ENCODE assay signal across 1 cellular context in genomic region chr12:114936148-114937099, GRCh38.
A peak's percentile ranks its signal among the peaks of the same experiment; 100 is the strongest.
TF ChIP-seq lines count a peak whose summit lies in the region.

No MANE protein-coding gene starts in this region.

TF ChIP-seq in HEK293, 187 proteins besides CTCF, POLR2A, EP300 and RAD21 (continued from another document):
- TF ChIP-seq ZNF157 (tag by site-specific recombination; IDR thresholded peaks at IDR 0.05) (no peak), ZNF140 (tag by site-specific recombination; IDR thresholded peaks at IDR 0.05) (no peak), ZNF660 (tag by site-specific recombination; IDR thresholded peaks at IDR 0.05) (peak; percentile 66; the same call in 1 of the 2 replicates), ZNF558 (tag by site-specific recombination; IDR thresholded peaks at IDR 0.05) (peak; percentile 68), ZNF596 (tag by site-specific recombination; IDR thresholded peaks at IDR 0.05) (no peak), ZNF449 (tag by site-specific recombination; IDR thresholded peaks at IDR 0.05) (no peak), IKZF3 (tag by site-specific recombination; IDR thresholded peaks at IDR 0.05) (no peak), ZXDB (tag by site-specific recombination; IDR thresholded peaks at IDR 0.05) (no peak), ZSCAN16 (tag by site-specific recombination; IDR thresholded peaks at IDR 0.05) (no peak), TRIM28 (IDR thresholded peaks at IDR 0.05; ENCODE audit: borderline replicate concordance, low read length) (peak; percentile 29; the same call in 1 of the 2 replicates), ZNF747 (tag by site-specific recombination; IDR thresholded peaks at IDR 0.05) (no peak), ZNF629 (tag by site-specific recombination; IDR thresholded peaks at IDR 0.05) (0 out of 2 replicates have a peak, but pooled peaks have one; percentile 39), GLI4 (tag by site-specific recombination; IDR thresholded peaks at IDR 0.05) (no peak), ZNF248 (tag by site-specific recombination; IDR thresholded peaks at IDR 0.05) (no peak), EGR2 (tag by site-specific recombination; IDR thresholded peaks at IDR 0.05; ENCODE audit: low read depth) (no peak), ZNF621 (tag by site-specific recombination; IDR thresholded peaks at IDR 0.05) (no peak), ZNF768 (tag by site-specific recombination; IDR thresholded peaks at IDR 0.05) (no peak), ZNF280C (tag by site-specific recombination; IDR thresholded peaks at IDR 0.05) (no peak), ZNF391 (tag by site-specific recombination; IDR thresholded peaks at IDR 0.05; ENCODE audit: borderline replicate concordance, low read depth) (no peak), ZNF561 (tag by site-specific recombination; IDR thresholded peaks at IDR 0.05; ENCODE audit: borderline replicate concordance) (no peak), ZNF837 (tag by site-specific recombination; IDR thresholded peaks at IDR 0.05) (no peak), KLF9 (tag by site-specific recombination; IDR thresholded peaks at IDR 0.05; ENCODE audit: low read depth) (no peak), ZNF76 (tag by site-specific recombination; IDR thresholded peaks at IDR 0.05; ENCODE audit: borderline replicate concordance, low read depth) (no peak), ZNF404 (tag by site-specific recombination; IDR thresholded peaks at IDR 0.05) (no peak), ZNF184 (tag by site-specific recombination; IDR thresholded peaks at IDR 0.05) (0 out of 2 replicates have a peak, but pooled peaks have one; percentile 72), ZNF138 (tag by site-specific recombination; IDR thresholded peaks at IDR 0.05; ENCODE audit: borderline replicate concordance) (no peak), TCF7L2 (IDR thresholded peaks at IDR 0.05; ENCODE audit: borderline replicate concordance, low read depth, low read length) (no peak), SP2 (tag by site-specific recombination; IDR thresholded peaks at IDR 0.05) (no peak), INSM2 (tag by site-specific recombination; IDR thresholded peaks at IDR 0.05) (no peak), ZNF223 (tag by site-specific recombination; IDR thresholded peaks at IDR 0.05) (no peak), ZNF639 (tag by site-specific recombination; IDR thresholded peaks at IDR 0.05) (no peak), ZNF335 (tag by site-specific recombination; conservative IDR thresholded peaks at IDR 0.05) (peak; percentile 29; the same call in 1 of the 2 replicates), ZNF624 (tag by site-specific recombination; IDR thresholded peaks at IDR 0.05) (no peak), ZNF202 (tag by site-specific recombination; IDR thresholded peaks at IDR 0.05; ENCODE audit: borderline replicate concordance) (no peak), ZNF423 (tag by site-specific recombination; IDR thresholded peaks at IDR 0.05) (no peak), GLIS1 (tag by site-specific recombination; IDR thresholded peaks at IDR 0.05) (no peak), HOXC10 (CRISPR knock-in tag; IDR thresholded peaks at IDR 0.05) (no peak)
